Comparison of ENCODE assay signal across 8 cellular contexts in the genomic region with DNA sequence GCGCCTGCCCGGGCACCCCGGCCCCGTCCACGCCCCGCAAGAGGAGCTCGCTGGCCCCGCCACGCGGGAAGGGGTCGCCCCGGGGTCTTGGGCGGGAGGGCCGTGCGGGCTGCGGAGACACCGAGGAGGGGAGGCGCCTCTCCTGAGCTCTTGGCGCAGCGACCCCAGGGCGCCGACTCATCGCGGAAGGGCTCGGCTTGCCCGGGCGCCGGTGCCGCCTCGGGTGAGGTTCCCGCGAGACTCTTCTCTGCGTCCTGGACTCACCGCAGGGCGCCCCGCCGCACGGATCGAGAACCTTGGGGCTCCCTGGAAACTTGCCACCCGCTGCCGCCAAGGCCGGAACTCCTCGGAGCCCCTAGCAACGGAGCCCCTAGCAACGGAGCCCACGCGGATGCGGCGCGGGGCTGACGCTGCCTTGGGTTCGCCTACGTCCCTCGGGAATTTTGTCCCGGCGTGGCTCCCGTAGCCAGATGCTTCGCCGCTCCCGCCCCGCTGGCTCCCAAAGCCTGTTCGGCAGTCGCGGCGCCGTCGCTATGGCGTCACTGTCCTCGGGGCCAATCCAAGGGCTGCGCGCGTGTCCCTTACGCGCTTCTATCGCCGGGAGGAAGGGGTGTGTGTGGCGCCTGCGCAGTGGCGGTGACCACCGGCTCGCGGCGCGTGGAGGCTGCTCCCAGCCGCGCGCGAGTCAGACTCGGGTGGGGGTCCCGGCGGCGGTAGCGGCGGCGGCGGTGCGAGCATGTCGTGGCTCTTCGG. TPM values are rescaled to one million over a fixed set of nuclear protein-coding genes. Genes with fewer than 3 reads are reported as not detected.
A peak's percentile ranks its signal among the peaks of the same experiment; 100 is the strongest.
DNase-seq lines count a peak whose midpoint lies in the region; ATAC-seq, FAIRE-seq and TF ChIP-seq lines count a peak whose summit lies in the region.

A gene (plus strand): TSS at position 630 of the 753 bp plus-strand sequence. CDS start 107 bp downstream, at position 737.

- no peaks in the 10 kb centered on the region for H3F3A ChIP-seq in DOHH2 (ENCODE audit: control insufficient read depth, insufficient read depth)
- H3F3A ChIP-seq in GM23248 (ENCODE audit: insufficient read depth) = no peaks in the 10 kb centered on the region

- FAIRE-seq in RCC 7860 (lab: Jason Lieb, UNC) = peak; percentile 35

- 1% methylated on average over 74 to 91 of the region's 99 CpGs for WGBS in GM23248 (ENCODE audit: low coverage in 1 of 2, low lambda C conversion rate in 2 of 2, missing lambda C conversion rate in 2 of 2), 2 experiments

- ATAC-seq in esophagus mucosa = peak; percentile 95

- in situ Hi-C loops in GM23248 (cut with MboI) = no loop called here

- peak within 1 kb of the TSS; percentile 97 for H3K4me3 ChIP-seq in DOHH2 (ENCODE audit: low read length)
- peak within 1 kb of the TSS; percentile 84 for H3K4me3 ChIP-seq in GM23248
- peak within 1 kb of the TSS; percentile 89 for H3K4me3 ChIP-seq in Karpas-422 (ENCODE audit: low read length)
- H3K4me3 ChIP-seq in muscle layer of duodenum (ENCODE audit: low read depth in 1 of 2, low read length in 2 of 2) = peak within 1 kb of the TSS; percentile 57 to 81

- no peak for TF ChIP-seq CTCF in DOHH2 (IDR thresholded peaks at IDR 0.05; ENCODE audit: low read depth, low read length, poor library complexity, severe bottlenecking)

- H2AFZ ChIP-seq in GM23248 (peak within 1 kb of the TSS; percentile 71), Karpas-422 (ENCODE audit: low read length) (peak within 1 kb of the TSS; percentile 38; the same call in 1 of the 2 replicates)

- H4K20me1 ChIP-seq in DOHH2 (ENCODE audit: control insufficient read depth, insufficient read depth, low read depth, low read length) = no peaks in the 10 kb centered on the region
- H4K20me1 ChIP-seq in GM23248 (ENCODE audit: insufficient read depth) = no peaks in the 10 kb centered on the region
- 0 out of 2 replicates have a peak, but pooled peaks cover 3% of the 10 kb centered on the region for H4K20me1 ChIP-seq in Karpas-422 (ENCODE audit: insufficient read depth, low read depth, low read length)

- H3K9ac ChIP-seq in GM23248 (peak within 1 kb of the TSS; percentile 97), Karpas-422 (ENCODE audit: low read length) (peak within 1 kb of the TSS; percentile 93)

- H3K9me3 ChIP-seq in DOHH2 (ENCODE audit: control insufficient read depth, insufficient read depth, low read length) (no peaks in the 10 kb centered on the region), GM23248 (ENCODE audit: low read depth) (no peaks in the 10 kb centered on the region), Karpas-422 (ENCODE audit: low read length) (no peaks in the 10 kb centered on the region; the same call in 1 of the 2 replicates), muscle layer of duodenum (ENCODE audit: control insufficient read depth in 1 of 2, low read length in 2 of 2) (no peaks in the 10 kb centered on the region)

- H3K27ac ChIP-seq in DOHH2 (ENCODE audit: low read depth, low read length) (peak within 1 kb of the TSS; percentile 74), GM23248 (peak within 1 kb of the TSS; percentile 94), Karpas-422 (ENCODE audit: low read length) (peak within 1 kb of the TSS; percentile 80), muscle layer of duodenum (ENCODE audit: low read length) (peak within 1 kb of the TSS; percentile 80)

- H3K4me2 ChIP-seq in DOHH2 (ENCODE audit: low read length) = peak within 1 kb of the TSS; percentile 80
- H3K4me2 ChIP-seq in GM23248 (ENCODE audit: unreplicated experiment) = peak within 1 kb of the TSS; percentile 68
- H3K4me2 ChIP-seq in Karpas-422 (ENCODE audit: low read depth, low read length, poor library complexity, severe bottlenecking) = peak within 1 kb of the TSS; percentile 98

- H3K9me2 ChIP-seq in DOHH2 (replicated peaks; ENCODE audit: control insufficient read depth, low read length) (no peaks in the 10 kb centered on the region), GM23248 (ENCODE audit: insufficient read depth) (no peaks in the 10 kb centered on the region), Karpas-422 (replicated peaks; ENCODE audit: insufficient read depth, low read length) (no peaks in the 10 kb centered on the region)

- no peaks in the 10 kb centered on the region for H3K27me3 ChIP-seq in DOHH2 (ENCODE audit: control insufficient read depth, low read length)
- no peaks in the 10 kb centered on the region for H3K27me3 ChIP-seq in GM23248 (replicated peaks; ENCODE audit: insufficient read depth)
- no peaks in the 10 kb centered on the region for H3K27me3 ChIP-seq in Karpas-422 (ENCODE audit: low read length)
- no peaks in the 10 kb centered on the region for H3K27me3 ChIP-seq in muscle layer of duodenum (ENCODE audit: low read depth, low read length)

- H3K4me1 ChIP-seq in DOHH2 (ENCODE audit: control insufficient read depth, low read length) (peaks cover 9% of the 10 kb centered on the region), GM23248 (ENCODE audit: insufficient read depth) (no peaks in the 10 kb centered on the region), Karpas-422 (ENCODE audit: low read length) (peaks cover 14% of the 10 kb centered on the region), muscle layer of duodenum (ENCODE audit: control insufficient read depth in 1 of 2, insufficient read depth in 2 of 2, low read length in 2 of 2) (peaks cover 0 to 9% of the 10 kb centered on the region in 2 donors)

- H3K36me3 ChIP-seq in DOHH2 (ENCODE audit: control insufficient read depth, low read length) (peaks cover 17% of the 10 kb centered on the region), GM23248 (ENCODE audit: low read depth) (no peaks in the 10 kb centered on the region), Karpas-422 (ENCODE audit: insufficient read depth, low read length) (peaks cover 7% of the 10 kb centered on the region), muscle layer of duodenum (ENCODE audit: control insufficient read depth in 1 of 2, insufficient read depth in 2 of 2, low read length in 2 of 2) (no peaks in the 10 kb centered on the region)

- peak; percentile 99 for DNase-seq in GM23248
- peak; percentile 98 for DNase-seq in Karpas-422
- DNase-seq in RCC 7860 (ENCODE audit: low spot score) = peak; percentile 92
- peak; percentile 97 to 98 for DNase-seq in activated T-cell treated with anti-CD3 and anti-CD28 coated beads, Interleukin-2, amount 50 U/mL, for 48 hours
- DNase-seq in stimulated activated CD8-positive, alpha-beta memory T cell treated with anti-CD3 and anti-CD28 coated beads, Interleukin-7, amount 100 ng/mL, for 24 hours (ENCODE audit: low read depth) = peak; percentile 91

- H3K79me2 ChIP-seq in DOHH2 (ENCODE audit: control insufficient read depth, low read length) (peaks cover 50% of the 10 kb centered on the region), GM23248 (ENCODE audit: insufficient read depth) (peaks cover 38% of the 10 kb centered on the region), Karpas-422 (ENCODE audit: low read length) (peaks cover 25% of the 10 kb centered on the region)

RNA-seq across cellular contexts. Expression of the gene that starts here (rescaled TPM):
- total RNA-seq in GM23248 (2014; rRNA removed; shearing (Covaris generic)) = 45.8 and 54.5 TPM in 2 replicates
- polyA plus RNA-seq in GM23248 (2016; fragmentation: Nextera tagmentation; extraction: Ambion mirVana) = 42.8 and 44.9 TPM in 2 replicates
- 12.5 and 52.1 TPM in 2 replicates for total RNA-seq in Karpas-422 (2014; rRNA removed; shearing (Covaris generic); ENCODE audit: low replicate concordance)
- total RNA-seq in esophagus mucosa = 23.2 TPM

Comparison
In these comparisons a context has a peak if more than half of its experiments do, and no peak if none do; other contexts are left out.
1. Peak in every context shown above with its lines: DNase-seq, ATAC-seq, H3K4me3 ChIP-seq and H3K27ac ChIP-seq.